Comparison of ENCODE assay signal across 11 cellular contexts in the genomic region with DNA sequence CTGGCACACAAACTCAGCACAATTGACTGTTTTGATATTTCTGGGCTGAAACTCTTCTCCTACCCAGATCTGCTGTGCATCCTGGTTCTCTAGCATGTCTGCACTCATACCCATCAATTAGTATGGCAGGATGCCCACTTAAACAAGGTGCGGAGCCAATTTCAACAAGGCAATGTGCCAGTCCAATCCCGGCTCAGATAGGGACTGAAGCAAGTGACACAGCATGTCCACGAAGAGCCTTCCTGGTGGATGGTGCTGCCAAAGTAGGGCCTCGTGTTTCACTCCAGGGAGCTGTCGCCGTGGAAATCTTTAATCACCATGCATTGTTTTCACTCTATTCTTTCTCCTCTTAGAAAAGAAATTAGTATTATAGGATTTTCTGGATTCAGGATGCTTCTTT. TPM values are rescaled to one million over a fixed set of nuclear protein-coding genes. Genes with fewer than 3 reads are reported as not detected.
DNase-seq lines count a peak whose midpoint lies in the region; ATAC-seq and TF ChIP-seq lines count a peak whose summit lies in the region.
"Had no signal": no experiment of that assay in that cellular context is flagged by ENCODE, and none has a peak within 500 bp of the region (broad histone marks: within the 10 kb centered on the region; RNA-seq: fewer than 3 reads in every experiment).

No MANE protein-coding gene starts in this region.

- TF ChIP-seq CTCF in mucosa of descending colon (IDR thresholded peaks at IDR 0.05): no peak
- no peak for TF ChIP-seq CTCF in sigmoid colon (IDR thresholded peaks at IDR 0.05)

- WGBS in sigmoid colon, 2 donors: 12 to 69% methylated on average over 6 of the region's 6 CpGs

- intact Hi-C loops in mucosa of descending colon (cut with DNase I, micrococcal nuclease): no loop called here
- intact Hi-C loops in sigmoid colon (cut with DNase I): no loop called here

- DNase-seq in DMS79 (lab: John Stamatoyannopoulos, UW): peak; percentile 32
- DNase-seq in NCI-H2196 treated with DMSO at 0.1 percent for 48 hours (lab: John Stamatoyannopoulos, UW; ENCODE audit: unreplicated experiment): peak; percentile 54
- DNase-seq in cerebellum (ENCODE audit: low spot score): peak; percentile 60
- DNase-seq in mucosa of descending colon: peak; percentile 45 to 89 (median 76)
- no peak for DNase-seq in naive thymus-derived CD8-positive, alpha-beta T cell
- no peak for DNase-seq in sigmoid colon

- no peak overlapping the region for H3K27ac ChIP-seq in sigmoid colon

- no peak overlapping the region for H3K27ac Mint-ChIP-seq in naive thymus-derived CD8-positive, alpha-beta T cell
- H3K27ac Mint-ChIP-seq: IgD-negative memory B cell had no signal

- H3K9me3 Mint-ChIP-seq in naive thymus-derived CD8-positive, alpha-beta T cell: no peaks in the 10 kb centered on the region

- no peaks in the 10 kb centered on the region for H3K9me3 ChIP-seq in mucosa of descending colon
- H3K9me3 ChIP-seq in sigmoid colon: no peaks in the 10 kb centered on the region

- H3K4me3 ChIP-seq in mucosa of descending colon (no peak overlapping the region), sigmoid colon (no peak overlapping the region)
- H3K4me3 ChIP-seq: dorsolateral prefrontal cortex had no signal

- peaks cover 9 to 39% (median 15%) of the 10 kb centered on the region in 5 donors for H3K27me3 Mint-ChIP-seq in naive thymus-derived CD8-positive, alpha-beta T cell
- H3K27me3 Mint-ChIP-seq: IgD-negative memory B cell had no signal

- no peaks in the 10 kb centered on the region for H3K4me1 Mint-ChIP-seq in naive thymus-derived CD8-positive, alpha-beta T cell

- TF ChIP-seq POLR2A in sigmoid colon (IDR thresholded peaks at IDR 0.05): no peak

- H3K4me3 Mint-ChIP-seq in naive thymus-derived CD8-positive, alpha-beta T cell: no peak overlapping the region
- H3K4me3 Mint-ChIP-seq: CD14-positive monocyte, IgD-negative memory B cell had no signal

- POLR2A ChIA-PET in naive thymus-derived CD8-positive, alpha-beta T cell (lab: Charles Lee): no interaction called here

- H3K36me3 ChIP-seq in mucosa of descending colon (ENCODE audit: low read depth): no peaks in the 10 kb centered on the region
- H3K36me3 ChIP-seq in sigmoid colon: no peaks in the 10 kb centered on the region

- TF ChIP-seq EP300 in sigmoid colon (IDR thresholded peaks at IDR 0.05): no peak

- H3K4me1 ChIP-seq in mucosa of descending colon (ENCODE audit: low read depth): no peaks in the 10 kb centered on the region
- no peaks in the 10 kb centered on the region for H3K4me1 ChIP-seq in sigmoid colon

- no peaks in the 10 kb centered on the region for H3K36me3 Mint-ChIP-seq in naive thymus-derived CD8-positive, alpha-beta T cell
- H3K36me3 Mint-ChIP-seq: CD14-positive monocyte, IgD-negative memory B cell had no signal

- no peaks in the 10 kb centered on the region for H3K27me3 ChIP-seq in sigmoid colon
- H3K27me3 ChIP-seq: dorsolateral prefrontal cortex had no signal

- ATAC-seq in mucosa of descending colon (peak; percentile 95), GM18867 (IDR thresholded peaks at IDR 0.05; ENCODE audit: unreplicated experiment) (no peak), HG03045 (IDR thresholded peaks at IDR 0.05; ENCODE audit: unreplicated experiment) (no peak)
- ATAC-seq in naive thymus-derived CD8-positive, alpha-beta T cell: no peak

RNA-seq across cellular contexts. Expression of a gene that starts 40.8 kb away (rescaled TPM):
- total RNA-seq in cerebellum (40.6 TPM), mucosa of descending colon (10 to 100 TPM; 18.9 to 27.1 (median 22.2) TPM), sigmoid colon (10 to 100 TPM; 16.9 to 51.5 (median 32.4) TPM)
- total RNA-seq in naive thymus-derived CD8-positive, alpha-beta T cell: 10 to 100 TPM; 50.7 to 59.8 TPM
- polyA plus RNA-seq in naive thymus-derived CD8-positive, alpha-beta T cell: 10 to 100 TPM; 62.4 to 70.7 (median 63.4) TPM
- polyA plus RNA-seq in sigmoid colon: 10 to 100 TPM; 71.9 to 78.9 (median 76.9) TPM

Comparison
In these comparisons a context has a peak if more than half of its experiments do, and no peak if none do; other contexts are left out.
1. DNase-seq: peak in DMS79 (single experiment), NCI-H2196 treated with DMSO at 0.1 percent for 48 hours (single experiment), cerebellum (single experiment) and mucosa of descending colon (3 of 3); none in naive thymus-derived CD8-positive, alpha-beta T cell (0 of 10) and sigmoid colon (single experiment).